ENCODE assay signal across 26 cellular contexts in genomic region chr11:94179696-94180095, GRCh38.
"Had no signal": no experiment of that assay in that cellular context is flagged by ENCODE, and none has a peak within 500 bp of the region (broad histone marks: within the 10 kb centered on the region; RNA-seq: fewer than 3 reads in every experiment).

No MANE protein-coding gene starts in this region.

- H3K4me1 ChIP-seq: colonic mucosa, foreskin keratinocyte had no signal

- H3K27ac Mint-ChIP-seq: dendritic cell treated with granulocyte-macrophage colony-stimulating factor and Interleukin-4, amounts not matched to agents 40 ng/mL and 50 ng/mL, for 4 days; endodermal cell; mesothelial cell of epicardium; naive thymus-derived CD4-positive, alpha-beta T cell had no signal

- H3K27me3 Mint-ChIP-seq: dendritic cell treated with granulocyte-macrophage colony-stimulating factor and Interleukin-4, amounts not matched to agents 40 ng/mL and 50 ng/mL, for 4 days; effector memory CD8-positive, alpha-beta T cell; naive thymus-derived CD4-positive, alpha-beta T cell had no signal

- H3K9me3 Mint-ChIP-seq: dendritic cell treated with granulocyte-macrophage colony-stimulating factor and Interleukin-4, amounts not matched to agents 40 ng/mL and 50 ng/mL, for 4 days; effector memory CD8-positive, alpha-beta T cell; endodermal cell; immature natural killer cell; mesothelial cell of epicardium; naive thymus-derived CD4-positive, alpha-beta T cell had no signal

- H3K4me1 Mint-ChIP-seq: immature natural killer cell had no signal

- H3K27me3 ChIP-seq: colonic mucosa, foreskin keratinocyte, gastroesophageal sphincter, heart left ventricle, hepatocyte, left lung had no signal

- DNase-seq: colonic mucosa; cortex of kidney; effector CD8-positive, alpha-beta T cell; effector memory CD8-positive, alpha-beta T cell; endodermal cell; erythroblast; foreskin keratinocyte; heart left ventricle; hypothalamus; immature natural killer cell; islet precursor cell; kidney; kidney glomerular epithelial cell; left colon; left lung; left ventricle myocardium superior; lower lobe of right lung; mesenchymal stem cell; mucosa of descending colon; naive thymus-derived CD4-positive, alpha-beta T cell had no signal

- H2AFZ ChIP-seq: hepatocyte had no signal

- H3K4me2 ChIP-seq: hepatocyte had no signal

- H3K4me3 ChIP-seq: colonic mucosa, gastroesophageal sphincter, heart left ventricle, hepatocyte, left lung, lower lobe of right lung, mucosa of descending colon had no signal

- H3K4me3 Mint-ChIP-seq: dendritic cell treated with granulocyte-macrophage colony-stimulating factor and Interleukin-4, amounts not matched to agents 40 ng/mL and 50 ng/mL, for 4 days; effector memory CD8-positive, alpha-beta T cell; endodermal cell; immature natural killer cell; mesothelial cell of epicardium; naive thymus-derived CD4-positive, alpha-beta T cell had no signal

- ATAC-seq: effector memory CD8-positive, alpha-beta T cell; esophagus mucosa; foreskin keratinocyte; gastroesophageal sphincter; heart left ventricle; left colon; left lung; left ventricle myocardium superior; lower lobe of right lung; mucosa of descending colon; naive thymus-derived CD4-positive, alpha-beta T cell had no signal

- H3K9me3 ChIP-seq: colonic mucosa, gastroesophageal sphincter, heart left ventricle, left lung, lower lobe of right lung, mucosa of descending colon had no signal

- H3K27ac ChIP-seq: colonic mucosa, epithelial cell of prostate, foreskin keratinocyte, gastroesophageal sphincter, heart left ventricle, left lung, lower lobe of right lung had no signal
